Comparison of ENCODE assay signal across 9 cellular contexts in genomic region chr2:26504002-26504401, GRCh38. TPM values are rescaled to one million over a fixed set of nuclear protein-coding genes. Genes with fewer than 3 reads are reported as not detected.
DNase-seq lines count a peak whose midpoint lies in the region; ATAC-seq and TF ChIP-seq lines count a peak whose summit lies in the region.
"Had no signal": no experiment of that assay in that cellular context is flagged by ENCODE, and none has a peak within 500 bp of the region (broad histone marks: within the 10 kb centered on the region; RNA-seq: fewer than 3 reads in every experiment).

No MANE protein-coding gene starts in this region.

- no peaks in the 10 kb centered on the region for H3K27me3 Mint-ChIP-seq in T-cell

- no peak for TF ChIP-seq CTCF in fibroblast of villous mesenchyme (IDR thresholded peaks at IDR 0.05; ENCODE audit: insufficient read depth, low read depth, low read length)

- H3K9me3 Mint-ChIP-seq in T-cell: no peaks in the 10 kb centered on the region
- H3K9me3 Mint-ChIP-seq: activated B cell treated with CpG ODN at 0.5 μM for 24 hours had no signal

- no peak for ATAC-seq in T-cell (replicated peaks in 1 of 4)
- ATAC-seq in HG03196 (IDR thresholded peaks at IDR 0.05; ENCODE audit: unreplicated experiment): no peak

- H3K36me3 ChIP-seq in stomach smooth muscle (ENCODE audit: control insufficient read depth in 2 of 2, insufficient read depth in 2 of 2, low read length in 2 of 2): no peaks in the 10 kb centered on the region

- H3K27ac ChIP-seq in stomach smooth muscle (ENCODE audit: low read length): no peak overlapping the region

- peaks cover 8% of the 10 kb centered on the region for H3K4me1 ChIP-seq in stomach smooth muscle (ENCODE audit: control insufficient read depth, insufficient read depth, low read length)

- no peaks in the 10 kb centered on the region for H3K36me3 Mint-ChIP-seq in T-cell

- no peak overlapping the region for H3K27ac Mint-ChIP-seq in T-cell
- H3K27ac Mint-ChIP-seq: activated B cell treated with CpG ODN at 0.5 μM for 24 hours had no signal

- no peaks in the 10 kb centered on the region for H3K9me3 ChIP-seq in stomach smooth muscle (ENCODE audit: control insufficient read depth in 2 of 2, low read length in 2 of 2)

- DNase-seq in activated CD8-positive, alpha-beta memory T cell treated with anti-CD3 and anti-CD28 coated beads for 24 hours: peak; percentile 60
- DNase-seq in activated CD8-positive, alpha-beta memory T cell treated with anti-CD3 and anti-CD28 coated beads, Interleukin-2, amount 50 U/mL, for 48 hours: no peak
- DNase-seq in T-cell (no peak), fibroblast of villous mesenchyme (ENCODE audit: low read depth) (no peak), inferior parietal cortex (ENCODE audit: extremely low spot score) (no peak)
- no peak for DNase-seq in stimulated activated CD4-positive, alpha-beta T cell treated with anti-CD3 and anti-CD28 coated beads, Interleukin-15, amount 100 ng/mL, for 24 hours

- H3K4me3 ChIP-seq in fibroblast of villous mesenchyme (ENCODE audit: low read depth, low read length) (peak overlapping the region; percentile 57), stomach smooth muscle (ENCODE audit: low read length in 2 of 2) (peak overlapping the region; percentile 48 to 60)

- H3K4me1 Mint-ChIP-seq in T-cell: peaks cover 4 to 8% (median 5%) of the 10 kb centered on the region in 3 donors

- POLR2A ChIA-PET in T-cell (lab: Charles Lee): interaction anchor here in 1 of 2 donors (0.6 kb wide), 1 partner anchor 193 kb away, joined by 3 read pairs; no protein-coding TSS in a partner anchor

- H3K9ac ChIP-seq in stomach smooth muscle (ENCODE audit: low read length in 2 of 2): no peak overlapping the region

- CTCF ChIA-PET in T-cell (lab: Charles Lee): interaction anchor here in 1 of 2 donors (2.5 kb wide), 1 partner anchor 74 kb away, joined by 9 read pairs; no protein-coding TSS in a partner anchor

- H3K27me3 ChIP-seq in stomach smooth muscle (ENCODE audit: control insufficient read depth in 1 of 2, insufficient read depth in 2 of 2, low read length in 2 of 2): peaks cover 7 to 18% of the 10 kb centered on the region in 2 donors

- H3K4me3 Mint-ChIP-seq in T-cell: peak overlapping the region; percentile 66 to 78 (median 76)

RNA-seq across cellular contexts. Expression of gene OTOF, which starts 26.1 kb away (rescaled TPM):
- total RNA-seq in T-cell (1 to 10 TPM in 1 of 5 donors, under 1 TPM in 4; 0.20 to 2.8 (median 0.45) TPM), fibroblast of villous mesenchyme (under 0.01 TPM in 2 replicates)
- total RNA-seq: activated B cell treated with CpG ODN at 0.5 μM for 24 hours had no signal
